Comparison of ENCODE assay signal across 9 cellular contexts in the genomic region with DNA sequence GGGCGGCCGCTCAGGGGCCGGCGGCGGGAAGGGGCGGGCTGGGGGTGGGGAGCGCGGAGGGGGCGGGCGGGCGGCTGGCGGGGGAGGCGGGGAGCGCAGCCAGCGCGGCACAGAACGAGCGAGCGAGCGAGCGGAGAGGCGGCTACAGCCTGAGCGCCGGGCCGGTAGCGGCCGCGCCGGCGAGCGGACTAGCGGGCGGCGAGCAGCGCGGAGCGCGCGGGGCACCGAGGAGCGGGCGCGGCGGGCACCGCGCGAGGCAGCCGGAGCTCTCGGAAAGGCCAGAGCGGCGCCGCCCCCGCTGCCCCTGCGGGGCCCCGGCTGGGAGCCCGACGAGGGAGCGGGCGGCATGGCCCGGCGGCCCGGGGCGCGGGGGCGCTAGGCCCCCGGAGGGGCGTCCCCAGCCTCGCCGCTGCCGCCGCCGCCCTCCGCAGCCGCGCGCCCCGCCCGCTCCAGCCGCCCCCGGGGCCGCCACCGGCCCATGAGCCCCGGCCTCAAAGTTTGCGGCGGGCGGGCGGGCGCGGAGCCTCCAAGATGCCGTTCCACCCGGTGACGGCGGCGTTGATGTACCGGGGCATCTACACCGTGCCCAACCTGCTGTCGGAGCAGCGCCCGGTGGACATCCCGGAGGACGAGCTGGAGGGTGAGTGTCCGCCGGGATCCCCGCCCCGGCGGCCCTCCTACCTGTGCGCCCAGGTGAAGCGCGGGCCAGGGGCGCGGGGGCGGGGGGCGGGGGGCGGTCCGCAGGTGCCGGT. TPM values are rescaled to one million over a fixed set of nuclear protein-coding genes. Genes with fewer than 3 reads are reported as not detected.
DNase-seq lines count a peak whose midpoint lies in the region; ATAC-seq and TF ChIP-seq lines count a peak whose summit lies in the region.
"Had no signal": no experiment of that assay in that cellular context is flagged by ENCODE, and none has a peak within 500 bp of the region (broad histone marks: within the 10 kb centered on the region; RNA-seq: fewer than 3 reads in every experiment).

Gene CABP7 (plus strand): TSS at position 110 of the 752 bp plus-strand sequence. CDS start 422 bp downstream, at position 532.

- CTCF ChIA-PET in activated CD8-positive, alpha-beta T cell treated with anti-CD3 and anti-CD28 coated beads for 36 hours (lab: Charles Lee): no interaction called here

- 1 to 4% methylated on average over 19 to 35 of the region's 116 CpGs for WGBS in tibial nerve, 2 donors

- TF ChIP-seq EP300 in tibial nerve (IDR thresholded peaks at IDR 0.05): no peak

- POLR2A ChIA-PET in activated CD8-positive, alpha-beta T cell treated with anti-CD3 and anti-CD28 coated beads for 36 hours (lab: Charles Lee): interaction anchor here (0.9 kb wide), 1 partner anchor 313 kb away, joined by 3 read pairs; no protein-coding TSS in a partner anchor

- no peaks in the 10 kb centered on the region for H3K9me3 ChIP-seq in tibial nerve

- intact Hi-C loops in activated CD8-positive, alpha-beta T cell treated with anti-CD3 and anti-CD28 coated beads for 36 hours (cut with micrococcal nuclease): no loop called here

- H3K4me3 Mint-ChIP-seq in stimulated activated naive CD8-positive, alpha-beta T cell treated with anti-CD3 and anti-CD28 coated beads, Interleukin-15, amount 100 ng/mL, for 72 hours: peak within 1 kb of the TSS in 1 of 2 donors; percentile 73
- H3K4me3 Mint-ChIP-seq in activated CD8-positive, alpha-beta T cell treated with anti-CD3 and anti-CD28 coated beads for 36 hours: peak within 1 kb of the TSS; percentile 3

- TF ChIP-seq CTCF in activated CD8-positive, alpha-beta T cell treated with anti-CD3 and anti-CD28 coated beads for 36 hours (IDR thresholded peaks at IDR 0.05): no peak
- TF ChIP-seq CTCF in tibial nerve (IDR thresholded peaks at IDR 0.05): no peak

- no peaks in the 10 kb centered on the region for H3K9me3 Mint-ChIP-seq in stimulated activated naive CD8-positive, alpha-beta T cell treated with anti-CD3 and anti-CD28 coated beads, Interleukin-15, amount 100 ng/mL, for 72 hours
- no peaks in the 10 kb centered on the region for H3K9me3 Mint-ChIP-seq in activated CD8-positive, alpha-beta T cell treated with anti-CD3 and anti-CD28 coated beads for 36 hours

- DNase-seq in stimulated activated naive CD8-positive, alpha-beta T cell treated with anti-CD3 and anti-CD28 coated beads, Interleukin-15, amount 100 ng/mL, for 72 hours: no peak
- no peak for DNase-seq in stimulated activated naive CD8-positive, alpha-beta T cell treated with anti-CD3 and anti-CD28 coated beads, Interleukin-15, Interleukin-2, amounts not matched to agents 100 U/mL and 50 U/mL, for 24 hours
- DNase-seq in activated CD8-positive, alpha-beta T cell treated with anti-CD3 and anti-CD28 coated beads for 36 hours: no peak
- DNase-seq in iPS-NIHi11 (ENCODE audit: low spot score) (peak; percentile 68), middle frontal gyrus (ENCODE audit: extremely low spot score, low spot score) (no peak), tibial nerve (ENCODE audit: low spot score in 2 of 2) (no peak)
- DNase-seq: SHP77 had no signal

- H3K27me3 Mint-ChIP-seq in stimulated activated naive CD8-positive, alpha-beta T cell treated with anti-CD3 and anti-CD28 coated beads, Interleukin-15, amount 100 ng/mL, for 72 hours: peaks cover 80% of the 10 kb centered on the region
- H3K27me3 Mint-ChIP-seq in activated CD8-positive, alpha-beta T cell treated with anti-CD3 and anti-CD28 coated beads for 36 hours: peaks cover 40% of the 10 kb centered on the region

- ATAC-seq in stimulated activated naive CD8-positive, alpha-beta T cell treated with anti-CD3 and anti-CD28 coated beads, Interleukin-15, amount 100 ng/mL, for 72 hours: peak; percentile 30
- no peak for ATAC-seq in stimulated activated naive CD8-positive, alpha-beta T cell treated with anti-CD3 and anti-CD28 coated beads, Interleukin-15, Interleukin-2, amounts not matched to agents 100 U/mL and 50 U/mL, for 24 hours
- peak; percentile 14 for ATAC-seq in activated CD8-positive, alpha-beta T cell treated with anti-CD3 and anti-CD28 coated beads for 36 hours
- no peak for ATAC-seq in GM21786 (IDR thresholded peaks at IDR 0.05; ENCODE audit: unreplicated experiment)
- ATAC-seq in GM18907 (IDR thresholded peaks at IDR 0.05; ENCODE audit: unreplicated experiment): no peak

- H3K36me3 ChIP-seq in tibial nerve: no peaks in the 10 kb centered on the region

- peak within 1 kb of the TSS in 1 of 4 donors; percentile 37 for H3K4me3 ChIP-seq in tibial nerve

- H3K36me3 Mint-ChIP-seq in activated CD8-positive, alpha-beta T cell treated with anti-CD3 and anti-CD28 coated beads for 36 hours (ENCODE audit: low read depth): no peaks in the 10 kb centered on the region

- H3K4me1 ChIP-seq in tibial nerve: peaks cover 0 to 18% (median 5%) of the 10 kb centered on the region in 4 donors

- H3K4me1 Mint-ChIP-seq in stimulated activated naive CD8-positive, alpha-beta T cell treated with anti-CD3 and anti-CD28 coated beads, Interleukin-15, amount 100 ng/mL, for 72 hours: peaks cover 8% of the 10 kb centered on the region
- peaks cover 3% of the 10 kb centered on the region for H3K4me1 Mint-ChIP-seq in activated CD8-positive, alpha-beta T cell treated with anti-CD3 and anti-CD28 coated beads for 36 hours (ENCODE audit: low read depth)

- no peak for TF ChIP-seq POLR2A in tibial nerve (IDR thresholded peaks at IDR 0.05)

- peaks cover 0 to 47% of the 10 kb centered on the region in 2 donors for H3K27me3 ChIP-seq in tibial nerve

- no peak within 1 kb of the TSS for H3K27ac ChIP-seq in tibial nerve

- no peak within 1 kb of the TSS for H3K27ac Mint-ChIP-seq in stimulated activated naive CD8-positive, alpha-beta T cell treated with anti-CD3 and anti-CD28 coated beads, Interleukin-15, amount 100 ng/mL, for 72 hours
- H3K27ac Mint-ChIP-seq in activated CD8-positive, alpha-beta T cell treated with anti-CD3 and anti-CD28 coated beads for 36 hours: no peak within 1 kb of the TSS

RNA-seq across cellular contexts. Expression of gene CABP7, which starts in this region (rescaled TPM):
- total RNA-seq in activated CD8-positive, alpha-beta T cell treated with anti-CD3 and anti-CD28 coated beads for 36 hours: under 1 TPM in 1 of 2 experiments, not detected in 1; 0.09 TPM
- under 1 TPM in 1 of 4 donors, not detected in 3; 0.20 TPM for total RNA-seq in tibial nerve

Comparison
In these comparisons a context has a peak if more than half of its experiments do, and no peak if none do; other contexts are left out.
1. Peak in ATAC-seq in activated CD8-positive, alpha-beta T cell treated with anti-CD3 and anti-CD28 coated beads for 36 hours; RNA of the gene not detected or under 1 TPM.